ENCODE assay signal across 1 cellular context in genomic region chr18:33600846-33601245, GRCh38.
TF ChIP-seq lines count a peak whose summit lies in the region.

No MANE protein-coding gene starts in this region.

TF ChIP-seq in GM23338, 12 proteins besides CTCF, POLR2A, EP300 and RAD21 (continued from another document):
- no peak for TF ChIP-seq REST (IDR thresholded peaks at IDR 0.05; ENCODE audit: unreplicated experiment)
- TF ChIP-seq CREB1 (CRISPR knock-in tag; IDR thresholded peaks at IDR 0.05; ENCODE audit: low read depth), result no peak
- TF ChIP-seq ETS1 (IDR thresholded peaks at IDR 0.05), result no peak
- no peak for TF ChIP-seq EZH2 (IDR thresholded peaks at IDR 0.05; ENCODE audit: low read depth, unreplicated experiment)
- no peak for TF ChIP-seq ZNF331 (CRISPR knock-in tag; IDR thresholded peaks at IDR 0.05; ENCODE audit: low read depth)
